9 cellular contexts compared by ENCODE assay signal in the genomic region with DNA sequence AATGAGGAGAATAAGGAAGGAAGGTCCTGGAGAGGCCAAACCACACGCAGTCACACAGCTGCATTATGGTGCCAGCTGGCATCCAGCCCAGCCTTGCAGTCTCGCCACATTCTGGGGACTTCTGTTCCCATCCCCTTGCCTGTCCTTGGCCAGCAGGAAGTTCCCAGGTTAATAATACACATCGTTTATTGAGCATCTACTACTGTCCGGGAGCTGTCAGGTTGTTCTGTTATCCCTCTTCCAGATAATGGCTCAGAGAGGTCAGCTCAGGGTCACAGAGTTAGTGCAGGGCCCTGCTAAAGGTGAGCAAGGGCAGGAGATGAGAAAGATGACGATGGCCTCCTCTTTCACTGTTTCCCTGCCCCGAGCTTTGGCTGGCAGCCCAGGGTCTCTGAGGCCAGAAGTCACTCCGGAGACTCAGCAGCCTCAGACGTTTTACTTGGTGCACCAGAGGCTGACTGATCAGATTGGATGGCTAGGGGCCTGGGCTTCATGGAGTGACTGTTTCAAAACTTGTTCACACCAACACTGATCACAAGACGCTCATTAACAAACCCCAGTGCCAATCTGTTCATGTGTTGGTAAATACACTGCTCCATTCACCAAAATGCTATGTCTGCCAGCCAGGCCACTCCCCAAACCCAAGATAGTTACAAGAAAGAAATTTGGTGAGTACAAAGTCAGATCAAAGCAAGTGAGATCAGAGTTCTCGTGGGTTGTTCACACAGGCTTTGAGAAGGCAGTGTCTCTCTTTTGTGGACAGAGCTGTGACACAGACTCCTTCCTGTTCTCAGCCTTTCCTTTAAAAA.
DNase-seq lines count a peak whose midpoint lies in the region; ATAC-seq, FAIRE-seq and TF ChIP-seq lines count a peak whose summit lies in the region.
"Had no signal": no experiment of that assay in that cellular context is flagged by ENCODE, and none has a peak within 500 bp of the region (broad histone marks: within the 10 kb centered on the region; RNA-seq: fewer than 3 reads in every experiment).

No MANE protein-coding gene starts in this region.

- no peak overlapping the region for H3K27ac ChIP-seq in liver (ENCODE audit: low read depth in 1 of 2, low read length in 2 of 2)
- no peak overlapping the region for H3K27ac ChIP-seq in HepG2 (ENCODE audit: extremely low read length, insufficient read depth, low read length)

- H3K27ac Mint-ChIP-seq in T-cell (peak overlapping the region; percentile 71 to 82), endothelial cell (ENCODE audit: unreplicated experiment) (peak overlapping the region; percentile 3)
- H3K27ac Mint-ChIP-seq: activated B cell treated with CpG ODN at 0.5 μM for 24 hours had no signal

- H3K9ac ChIP-seq in liver (ENCODE audit: low read depth in 1 of 2, low read length in 2 of 2), result no peak overlapping the region
- H3K9ac ChIP-seq in HepG2 (ENCODE audit: insufficient read depth, low read depth, low read length), result no peak overlapping the region

- intact Hi-C loops in HepG2 (cut with micrococcal nuclease; ENCODE audit: unreplicated experiment), result no loop called here

- 32% methylated on average over 10 of the region's 10 CpGs for WGBS in liver
- 52% methylated on average over 8 of the region's 10 CpGs for WGBS in HepG2 (ENCODE audit: low lambda C conversion rate)

- no peaks in the 10 kb centered on the region for H3K27me3 ChIP-seq in liver (ENCODE audit: control insufficient read depth in 4 of 4, insufficient read depth in 4 of 4, low read length in 3 of 4)
- no peaks in the 10 kb centered on the region; a peak in 1 of 5 replicates for H3K27me3 ChIP-seq in HepG2 (ENCODE audit: control insufficient read depth in 1 of 2, insufficient read depth in 2 of 2, low read length in 2 of 2)

- H3K4me1 Mint-ChIP-seq in T-cell (peaks cover 22 to 39% (median 27%) of the 10 kb centered on the region in 3 donors), endothelial cell (ENCODE audit: unreplicated experiment) (peaks cover 21% of the 10 kb centered on the region)
- H3K4me1 Mint-ChIP-seq: activated B cell treated with CpG ODN at 0.5 μM for 24 hours had no signal

- CTCF ChIA-PET in HepG2 (lab: Yijun Ruan, JAX; ENCODE audit: low intra/inter-chr PET ratio, low total read pairs) (no interaction called here), T-cell (lab: Charles Lee) (interaction anchor here (0.5 to 2.4 kb wide), 14 partner anchors 8 to 1001 kb away, joined by 3 to 17 read pairs (median 4); a partner anchor contains a TSS)

- H3K4me2 ChIP-seq in HepG2 (ENCODE audit: low read depth, low read length), result no peak overlapping the region

- DNase-seq in HepG2 (ENCODE audit: low spot score) (no peak), T-cell (peak in 33 of 34 experiments; percentile 35 to 81 (median 59)), endothelial cell (ENCODE audit: low spot score) (no peak), pons (ENCODE audit: low spot score) (peak; percentile 69), NOMO-1 (lab: John Stamatoyannopoulos, UW; ENCODE audit: unreplicated experiment in 2 of 2) (no peak)
- DNase-seq: activated B cell treated with CpG ODN at 0.5 μM for 24 hours had no signal

- no peak overlapping the region for H2AFZ ChIP-seq in HepG2 (ENCODE audit: low read length)

- no peak for FAIRE-seq in HepG2 (lab: Jason Lieb, UNC)

- no TSS peak for BruUV-seq in HepG2 (replicated peaks; lab: Mats Ljungman, UMichigan)

- in situ Hi-C loops in HepG2 (cut with HindIII; ENCODE audit: extremely low pct_ligation_motif_present, low pct_unique_long_range_greater_than_20kb), result no loop called here

- H3K36me3 Mint-ChIP-seq in T-cell (no peaks in the 10 kb centered on the region), endothelial cell (ENCODE audit: low read depth, unreplicated experiment) (no peaks in the 10 kb centered on the region)

- no peaks in the 10 kb centered on the region for H3K9me3 ChIP-seq in liver (ENCODE audit: control insufficient read depth in 4 of 4, low read length in 3 of 4)
- H3K9me3 ChIP-seq in HepG2 (ENCODE audit: low read length), result no peaks in the 10 kb centered on the region

- no peaks in the 10 kb centered on the region for H4K20me1 ChIP-seq in HepG2 (ENCODE audit: insufficient read depth, low read length)

- H3K9me3 Mint-ChIP-seq in T-cell (no peaks in the 10 kb centered on the region), endothelial cell (ENCODE audit: unreplicated experiment) (no peaks in the 10 kb centered on the region)
- H3K9me3 Mint-ChIP-seq: activated B cell treated with CpG ODN at 0.5 μM for 24 hours had no signal

- no peak for TF ChIP-seq EP300 in HepG2 (IDR thresholded peaks at IDR 0.05; ENCODE audit: low read depth in 2 of 2, low read length in 2 of 2)
- TF ChIP-seq EP300 in HepG2 (CRISPR knock-in tag; IDR thresholded peaks at IDR 0.05; ENCODE audit: borderline replicate concordance), result no peak

- POLR2A ChIA-PET in HepG2 (lab: Yijun Ruan, JAX) (no interaction called here), T-cell (lab: Charles Lee) (interaction anchor here in 1 of 2 donors (0.7 kb wide), 1 partner anchor 138 kb away, joined by 5 read pairs; no protein-coding TSS in a partner anchor)

- H3K27me3 Mint-ChIP-seq in T-cell (peaks cover 3% of the 10 kb centered on the region in 2 donors), endothelial cell (ENCODE audit: unreplicated experiment) (peaks cover 8% of the 10 kb centered on the region)

- H3K79me2 ChIP-seq in HepG2 (ENCODE audit: insufficient read depth, low read length), result no peaks in the 10 kb centered on the region

- no peak for TF ChIP-seq POLR2A in HepG2 (IDR thresholded peaks at IDR 0.05; ENCODE audit: insufficient read depth in 1 of 2, low read depth in 2 of 2, low read length in 2 of 2)

- ATAC-seq in HepG2, result no peak
- ATAC-seq in T-cell (replicated peaks in 1 of 4), result peak; percentile 96 to 99 (median 98)
- ATAC-seq in GM21423 (IDR thresholded peaks at IDR 0.05; ENCODE audit: unreplicated experiment), result no peak
- ATAC-seq in HG03039 (IDR thresholded peaks at IDR 0.05; ENCODE audit: unreplicated experiment), result no peak

- H3K4me3 Mint-ChIP-seq in T-cell (peak overlapping the region; percentile 8 to 54 (median 50)), endothelial cell (ENCODE audit: unreplicated experiment) (no peak overlapping the region)
- H3K4me3 Mint-ChIP-seq: activated B cell treated with CpG ODN at 0.5 μM for 24 hours had no signal

- no peaks in the 10 kb centered on the region for H3K36me3 ChIP-seq in liver (ENCODE audit: control insufficient read depth in 4 of 4, insufficient read depth in 3 of 4, low read depth in 1 of 4, low read length in 3 of 4)
- H3K36me3 ChIP-seq in HepG2 (replicated peaks in 1 of 2; ENCODE audit: control insufficient read depth in 1 of 2, insufficient read depth in 2 of 2, low read length in 2 of 2), result no peaks in the 10 kb centered on the region

- TF ChIP-seq RAD21 in liver (IDR thresholded peaks at IDR 0.05) (no peak), HepG2 (CRISPR knock-in tag; IDR thresholded peaks at IDR 0.05) (no peak)

- H3K4me3 ChIP-seq in liver (ENCODE audit: low read depth in 1 of 3, low read length in 3 of 3) (no peak overlapping the region), HepG2 (replicated peaks in 1 of 3; ENCODE audit: insufficient read depth in 1 of 3, low read depth in 2 of 3, low read length in 3 of 3) (no peak overlapping the region)

- H3K4me1 ChIP-seq in liver (ENCODE audit: control insufficient read depth in 4 of 4, insufficient read depth in 4 of 4, low read length in 3 of 4), result peaks cover 0 to 3% (median 0%) of the 10 kb centered on the region in 4 donors
- H3K4me1 ChIP-seq in HepG2 (ENCODE audit: insufficient read depth, low read length), result no peaks in the 10 kb centered on the region

- no peak for TF ChIP-seq CTCF in liver (IDR thresholded peaks at IDR 0.05; ENCODE audit: low read depth, low read length, missing input control)
- no peak for TF ChIP-seq CTCF in HepG2 (CRISPR knock-in tag; IDR thresholded peaks at IDR 0.05)
- no peak for TF ChIP-seq CTCF in endothelial cell (IDR thresholded peaks at IDR 0.05; ENCODE audit: unreplicated experiment)

TF ChIP-seq in liver, 16 proteins besides CTCF, POLR2A, EP300 and RAD21:
- peak; percentile 19 to 30 for TF ChIP-seq RXRA (IDR thresholded peaks at IDR 0.05)
- no peak for TF ChIP-seq TAF1 (conservative IDR thresholded peaks at IDR 0.05)
- TF ChIP-seq NR2F2 (IDR thresholded peaks at IDR 0.05), result peak; percentile 89

TF ChIP-seq in HepG2, 621 proteins besides CTCF, POLR2A, EP300 and RAD21:
- no peak for TF ChIP-seq ZNF337 (CRISPR knock-in tag; IDR thresholded peaks at IDR 0.05; ENCODE audit: borderline replicate concordance, low read depth)

Comparison
In these comparisons a context has a peak if more than half of its experiments do, and no peak if none do; other contexts are left out.
1. ATAC-seq: peak in T-cell (4 of 4); none in HepG2 (single experiment), GM21423 (single experiment) and HG03039 (single experiment).
2. DNase-seq: peak in T-cell (33 of 34) and pons (single experiment); none in HepG2 (single experiment), endothelial cell (single experiment) and NOMO-1 (0 of 2).